ENCODE assay signal across 9 cellular contexts in the genomic region with DNA sequence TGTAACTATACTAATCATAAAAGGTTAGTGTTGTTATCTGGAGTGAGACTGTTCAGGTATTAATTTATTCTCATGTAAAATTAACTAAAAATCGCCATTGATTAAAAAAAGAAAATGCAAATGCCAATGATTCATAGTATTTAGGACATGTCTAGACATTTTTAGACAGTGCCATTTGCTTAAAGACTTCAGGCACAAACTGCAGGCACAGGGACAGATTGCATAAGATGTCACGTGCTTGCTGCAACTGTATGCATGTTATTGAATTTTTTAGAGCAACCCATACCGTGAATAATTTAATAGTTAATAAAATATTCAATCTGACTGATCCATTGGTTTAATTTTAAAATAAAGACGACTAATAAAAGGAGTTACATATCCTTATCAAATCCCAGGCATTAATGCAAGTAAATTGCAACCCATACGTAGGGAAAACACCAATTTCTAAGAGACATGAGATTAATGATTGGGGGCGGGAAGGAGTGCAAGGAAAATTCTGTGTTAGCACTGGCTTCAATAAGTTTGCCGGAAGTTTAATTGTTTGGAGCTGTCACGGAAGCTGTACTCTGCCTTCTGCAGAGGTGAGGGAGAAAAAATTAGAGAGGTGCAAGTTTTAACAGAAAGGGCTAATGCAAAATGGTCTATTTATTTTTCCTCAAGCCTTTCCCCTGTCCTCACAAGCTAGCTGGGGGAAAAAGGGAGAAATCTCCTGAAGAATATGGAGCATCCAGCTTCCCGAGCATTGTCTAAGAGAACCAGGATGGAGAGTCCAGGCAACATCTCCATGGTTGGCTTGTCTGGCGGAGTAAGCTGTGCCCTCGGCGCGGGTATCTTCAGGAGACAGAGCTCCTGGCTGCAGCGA. TPM values are rescaled to one million over a fixed set of nuclear protein-coding genes. Genes with fewer than 3 reads are reported as not detected.
DNase-seq lines count a peak whose midpoint lies in the region; ATAC-seq and TF ChIP-seq lines count a peak whose summit lies in the region.
"Had no signal": no experiment of that assay in that cellular context is flagged by ENCODE, and none has a peak within 500 bp of the region (broad histone marks: within the 10 kb centered on the region; RNA-seq: fewer than 3 reads in every experiment).

No MANE protein-coding gene starts in this region.

- TF ChIP-seq POLR2A in vagina (IDR thresholded peaks at IDR 0.05) = no peak

- no peaks in the 10 kb centered on the region for H3K4me1 ChIP-seq in cardiac muscle cell (ENCODE audit: low read depth)
- H3K4me1 ChIP-seq in lower lobe of right lung = peaks cover 18% of the 10 kb centered on the region
- H3K4me1 ChIP-seq in vagina = peaks cover 24% of the 10 kb centered on the region

- H3K27ac ChIP-seq in cardiac muscle cell = no peak overlapping the region
- H3K27ac ChIP-seq in lower lobe of right lung = peak overlapping the region; percentile 64
- H3K27ac ChIP-seq in vagina = peak overlapping the region; percentile 74

- H3K36me3 ChIP-seq in cardiac muscle cell = no peaks in the 10 kb centered on the region
- no peaks in the 10 kb centered on the region for H3K36me3 ChIP-seq in lower lobe of right lung
- H3K36me3 ChIP-seq in vagina = no peaks in the 10 kb centered on the region

- H3K27me3 ChIP-seq in cardiac muscle cell = peaks cover 50% of the 10 kb centered on the region
- H3K27me3 ChIP-seq in lower lobe of right lung (ENCODE audit: low read depth) = peaks cover 28% of the 10 kb centered on the region
- H3K27me3 ChIP-seq in vagina = no peaks in the 10 kb centered on the region

- intact Hi-C loops in Right ventricle myocardium inferior (cut with DNase I) (no loop called here), lower lobe of right lung (cut with DNase I) (no loop called here), vagina (cut with DNase I) (no loop called here)

- peak; percentile 0 to 31 for DNase-seq in cardiac muscle cell (ENCODE audit: low read depth in 1 of 2, low spot score in 1 of 2)
- DNase-seq in Right ventricle myocardium inferior (ENCODE audit: missing footprints) = no peak
- peak in 1 of 2 donors; percentile 44 for DNase-seq in cardiac fibroblast (ENCODE audit: low read depth in 2 of 2)
- no peak for DNase-seq in lower lobe of right lung
- no peak for DNase-seq in vagina (ENCODE audit: extremely low spot score in 2 of 2)
- DNase-seq in ecto neural progenitor cell (ENCODE audit: low spot score) = no peak
- no peak for DNase-seq in kidney tubule cell (ENCODE audit: low spot score)
- DNase-seq in T-helper 1 cell = no peak
- DNase-seq: CD4-positive, CD25-positive, alpha-beta regulatory T cell had no signal

- H3K4me3 ChIP-seq in cardiac muscle cell (peak overlapping the region; percentile 52), cardiac fibroblast (replicated peaks in 1 of 2; ENCODE audit: low read depth in 2 of 2, low read length in 2 of 2) (peak overlapping the region; percentile 74 to 89), lower lobe of right lung (peak overlapping the region; percentile 58), vagina (peak overlapping the region; percentile 64 to 66)

- ATAC-seq in Right ventricle myocardium inferior = no peak
- ATAC-seq in lower lobe of right lung = no peak

- TF ChIP-seq CTCF in cardiac muscle cell (IDR thresholded peaks at IDR 0.05; ENCODE audit: low read depth, low read length) (no peak), cardiac fibroblast (IDR thresholded peaks at IDR 0.05; ENCODE audit: low read depth, low read length) (no peak), lower lobe of right lung (IDR thresholded peaks at IDR 0.05) (no peak), vagina (IDR thresholded peaks at IDR 0.05) (no peak)

- H3K9me3 ChIP-seq in cardiac muscle cell (ENCODE audit: low read depth) (no peaks in the 10 kb centered on the region), lower lobe of right lung (no peaks in the 10 kb centered on the region), vagina (no peaks in the 10 kb centered on the region)

RNA-seq across cellular contexts. Expression of a gene that starts 2.9 kb away (rescaled TPM):
- total RNA-seq in cardiac muscle cell (5.1 and 7.7 TPM in 2 replicates), Right ventricle myocardium inferior (1.7 TPM), lower lobe of right lung (17.0 TPM), vagina (15.2 TPM)
- 7.2 and 10.1 TPM in 2 replicates for polyA plus RNA-seq in cardiac muscle cell
- total RNA-seq: CD4-positive, CD25-positive, alpha-beta regulatory T cell had no signal
- polyA plus RNA-seq: CD4-positive, CD25-positive, alpha-beta regulatory T cell had no signal

Comparison
In these comparisons a context has a peak if more than half of its experiments do, and no peak if none do; other contexts are left out.
1. DNase-seq: peak in cardiac muscle cell (2 of 2); none in Right ventricle myocardium inferior (single experiment), lower lobe of right lung (single experiment), vagina (0 of 2), ecto neural progenitor cell (single experiment), kidney tubule cell (single experiment) and T-helper 1 cell (0 of 5).
2. Peak in every context shown above with its lines, with median percentiles within 50 percentile points of each other: H3K4me3 ChIP-seq.